ENCODE assay signal across 32 cellular contexts in genomic region chr6:161446934-161447333, GRCh38.
"Had no signal": no experiment of that assay in that cellular context is flagged by ENCODE, and none has a peak within 500 bp of the region (broad histone marks: within the 10 kb centered on the region; RNA-seq: fewer than 3 reads in every experiment).

No MANE protein-coding gene starts in this region.

- ATAC-seq: activated CD4-positive, alpha-beta T cell treated with anti-CD3 and anti-CD28 coated beads for 36 hours; activated CD8-positive, alpha-beta memory T cell treated with anti-CD3 and anti-CD28 coated beads, Interleukin-2, amount 10 ng/mL, durations not matched to agents 7 days and 5 days; activated CD8-positive, alpha-beta T cell treated with anti-CD3 and anti-CD28 coated beads, Interleukin-2, amount 10 ng/mL, durations not matched to agents 7 days and 5 days; body of pancreas; foreskin keratinocyte; gastrocnemius medialis; heart left ventricle had no signal

- H3K36me3 ChIP-seq: breast epithelium, cardiac muscle cell, esophagus muscularis mucosa, gastrocnemius medialis, heart left ventricle had no signal

- H3K27me3 Mint-ChIP-seq: activated CD4-positive, alpha-beta memory T cell treated with anti-CD3 and anti-CD28 coated beads for 36 hours; activated CD4-positive, alpha-beta T cell treated with anti-CD3 and anti-CD28 coated beads for 36 hours; activated CD4-positive, alpha-beta T cell treated with anti-CD3 and anti-CD28 coated beads, Interleukin-2, amount 10 ng/mL, durations not matched to agents 24 days and 14 days; activated naive CD8-positive, alpha-beta T cell; central memory CD8-positive, alpha-beta T cell; dendritic cell treated with granulocyte-macrophage colony-stimulating factor and Interleukin-4, amounts not matched to agents 40 ng/mL and 50 ng/mL, for 4 days had no signal

- DNase-seq: activated CD4-positive, alpha-beta memory T cell treated with anti-CD3 and anti-CD28 coated beads for 36 hours; activated CD4-positive, alpha-beta T cell treated with anti-CD3 and anti-CD28 coated beads for 36 hours; activated CD4-positive, alpha-beta T cell treated with anti-CD3 and anti-CD28 coated beads, Interleukin-2, amount 10 ng/mL, durations not matched to agents 24 days and 14 days; activated CD4-positive, CD25-positive, alpha-beta regulatory T cell; activated CD4-positive, CD25-positive, alpha-beta regulatory T cell treated with anti-CD3 and anti-CD28 coated beads, Interleukin-2, amount 50 U/mL, for 72 hours; activated CD8-positive, alpha-beta memory T cell treated with anti-CD3 and anti-CD28 coated beads, Interleukin-2, amount 10 ng/mL, durations not matched to agents 7 days and 5 days; activated CD8-positive, alpha-beta memory T cell treated with anti-CD3 and anti-CD28 coated beads, Interleukin-2, amount 50 U/mL, for 4 hours; activated CD8-positive, alpha-beta T cell treated with anti-CD3 and anti-CD28 coated beads, Interleukin-2, amount 10 ng/mL, durations not matched to agents 7 days and 5 days; activated gamma-delta T cell; activated naive CD4-positive, alpha-beta T cell; activated naive CD4-positive, alpha-beta T cell treated with anti-CD3 and anti-CD28 coated beads, Interleukin-2, amount 10 ng/mL, durations not matched to agents 7 days and 5 days; activated T-cell treated with anti-CD3 and anti-CD28 coated beads, Interleukin-2, amount 50 U/mL, for 1 hour; activated T-cell treated with anti-CD3 and anti-CD28 coated beads, Interleukin-2, amount 50 U/mL, for 48 hours; amniotic stem cell; aorta; body of pancreas; effector memory CD4-positive, alpha-beta T cell; endodermal cell; erythroblast; foreskin keratinocyte; gastrocnemius medialis; glutamatergic neuron; heart left ventricle; T-helper 2 cell had no signal

- H3K27me3 ChIP-seq: body of pancreas, breast epithelium, cardiac muscle cell, dorsolateral prefrontal cortex, foreskin keratinocyte, gastrocnemius medialis, heart left ventricle had no signal

- H3K9me3 ChIP-seq: body of pancreas, breast epithelium, esophagus muscularis mucosa, gastrocnemius medialis, heart left ventricle had no signal

- H3K36me3 Mint-ChIP-seq: activated CD4-positive, alpha-beta memory T cell treated with anti-CD3 and anti-CD28 coated beads for 36 hours; activated CD8-positive, alpha-beta memory T cell treated with anti-CD3 and anti-CD28 coated beads, Interleukin-2, amount 10 ng/mL, durations not matched to agents 7 days and 5 days; activated naive CD4-positive, alpha-beta T cell treated with anti-CD3 and anti-CD28 coated beads, Interleukin-2, amount 10 ng/mL, durations not matched to agents 7 days and 5 days; activated naive CD8-positive, alpha-beta T cell had no signal

- H3K27ac ChIP-seq: body of pancreas, breast epithelium, cardiac muscle cell, coronary artery, esophagus muscularis mucosa, foreskin keratinocyte, gastrocnemius medialis, heart left ventricle had no signal

- H3K4me1 Mint-ChIP-seq: activated CD4-positive, alpha-beta T cell treated with anti-CD3 and anti-CD28 coated beads for 36 hours; central memory CD8-positive, alpha-beta T cell had no signal

- H3K4me3 ChIP-seq: body of pancreas, breast epithelium, cardiac muscle cell, coronary artery, dorsolateral prefrontal cortex, esophagus muscularis mucosa, gastrocnemius medialis, heart left ventricle had no signal

- H3K9me3 Mint-ChIP-seq: activated CD4-positive, alpha-beta memory T cell treated with anti-CD3 and anti-CD28 coated beads for 36 hours; activated CD4-positive, alpha-beta T cell treated with anti-CD3 and anti-CD28 coated beads, Interleukin-2, amount 10 ng/mL, durations not matched to agents 24 days and 14 days; activated naive CD4-positive, alpha-beta T cell treated with anti-CD3 and anti-CD28 coated beads, Interleukin-2, amount 10 ng/mL, durations not matched to agents 7 days and 5 days; central memory CD8-positive, alpha-beta T cell; dendritic cell treated with granulocyte-macrophage colony-stimulating factor and Interleukin-4, amounts not matched to agents 40 ng/mL and 50 ng/mL, for 4 days; endodermal cell had no signal

- H3K4me3 Mint-ChIP-seq: activated CD4-positive, alpha-beta memory T cell treated with anti-CD3 and anti-CD28 coated beads for 36 hours; activated CD4-positive, alpha-beta T cell treated with anti-CD3 and anti-CD28 coated beads for 36 hours; activated CD4-positive, alpha-beta T cell treated with anti-CD3 and anti-CD28 coated beads, Interleukin-2, amount 10 ng/mL, durations not matched to agents 24 days and 14 days; activated CD8-positive, alpha-beta memory T cell treated with anti-CD3 and anti-CD28 coated beads, Interleukin-2, amount 10 ng/mL, durations not matched to agents 7 days and 5 days; activated CD8-positive, alpha-beta T cell treated with anti-CD3 and anti-CD28 coated beads, Interleukin-2, amount 10 ng/mL, durations not matched to agents 7 days and 5 days; activated naive CD4-positive, alpha-beta T cell treated with anti-CD3 and anti-CD28 coated beads, Interleukin-2, amount 10 ng/mL, durations not matched to agents 7 days and 5 days; activated naive CD8-positive, alpha-beta T cell; central memory CD8-positive, alpha-beta T cell; dendritic cell treated with granulocyte-macrophage colony-stimulating factor and Interleukin-4, amounts not matched to agents 40 ng/mL and 50 ng/mL, for 4 days; endodermal cell had no signal

- H3K27ac Mint-ChIP-seq: activated CD4-positive, alpha-beta memory T cell treated with anti-CD3 and anti-CD28 coated beads for 36 hours; activated CD4-positive, alpha-beta T cell treated with anti-CD3 and anti-CD28 coated beads for 36 hours; activated CD4-positive, alpha-beta T cell treated with anti-CD3 and anti-CD28 coated beads, Interleukin-2, amount 10 ng/mL, durations not matched to agents 24 days and 14 days; activated CD8-positive, alpha-beta memory T cell treated with anti-CD3 and anti-CD28 coated beads, Interleukin-2, amount 10 ng/mL, durations not matched to agents 7 days and 5 days; activated CD8-positive, alpha-beta T cell treated with anti-CD3 and anti-CD28 coated beads, Interleukin-2, amount 10 ng/mL, durations not matched to agents 7 days and 5 days; activated naive CD4-positive, alpha-beta T cell treated with anti-CD3 and anti-CD28 coated beads, Interleukin-2, amount 10 ng/mL, durations not matched to agents 7 days and 5 days; activated naive CD8-positive, alpha-beta T cell; dendritic cell treated with granulocyte-macrophage colony-stimulating factor and Interleukin-4, amounts not matched to agents 40 ng/mL and 50 ng/mL, for 4 days; endodermal cell had no signal

- H3K4me1 ChIP-seq: breast epithelium, foreskin keratinocyte had no signal
